21 cellular contexts compared by ENCODE assay signal in the genomic region with DNA sequence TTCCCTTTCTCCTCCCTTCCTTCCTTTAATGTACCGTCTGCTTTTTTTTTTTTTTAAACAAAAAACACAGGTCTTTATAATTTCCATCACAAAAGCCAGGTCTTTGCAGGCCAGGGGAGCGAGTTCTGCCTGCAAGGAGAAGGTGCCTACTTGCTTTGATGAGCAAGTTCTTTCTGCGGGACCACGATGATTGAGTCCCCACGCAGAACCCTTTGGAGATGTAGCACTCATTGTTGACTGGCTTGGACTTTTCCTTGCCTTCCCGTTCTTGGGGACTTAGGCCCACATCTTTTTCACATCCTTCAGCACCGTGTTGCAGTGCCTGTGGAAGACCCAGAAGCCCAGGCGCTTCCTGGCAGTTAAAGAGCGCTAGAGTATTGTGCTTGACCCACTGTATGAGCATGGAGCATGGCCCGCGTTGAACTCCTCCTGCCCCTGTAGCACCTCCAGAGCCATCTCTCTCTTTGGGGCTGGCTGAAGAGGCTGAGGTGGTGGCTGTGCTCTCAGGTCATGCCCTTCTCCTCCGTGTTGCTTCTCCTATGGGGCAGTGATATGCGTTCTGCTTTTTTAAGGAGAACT.
A peak's percentile ranks its signal among the peaks of the same experiment; 100 is the strongest.
DNase-seq lines count a peak whose midpoint lies in the region; ATAC-seq, FAIRE-seq and TF ChIP-seq lines count a peak whose summit lies in the region.
"Had no signal": no experiment of that assay in that cellular context is flagged by ENCODE, and none has a peak within 500 bp of the region (broad histone marks: within the 10 kb centered on the region; RNA-seq: fewer than 3 reads in every experiment).

No MANE protein-coding gene starts in this region.

- POLR2A ChIA-PET in H1 (lab: Charles Lee; ENCODE audit: partially characterized antibody): no interaction called here

- no peaks in the 10 kb centered on the region for H3K79me1 ChIP-seq in H1 (ENCODE audit: low read depth, low read length)
- no peaks in the 10 kb centered on the region for H3K79me1 ChIP-seq in mesendoderm (ENCODE audit: low read length)

- H3K9ac ChIP-seq in H1 (replicated peaks in 1 of 4; ENCODE audit: extremely low read depth in 1 of 4, low read depth in 3 of 4, low read length in 3 of 4): no peak overlapping the region
- H3K9ac ChIP-seq in mesendoderm (ENCODE audit: low read length): no peak overlapping the region
- H3K9ac ChIP-seq: GM23248 had no signal

- peaks cover 28% of the 10 kb centered on the region for H3K4me1 ChIP-seq in GM23338 (ENCODE audit: insufficient read depth)
- peaks cover 0 to 12% (median 4%) of the 10 kb centered on the region in 4 experiments; a peak in 6 of 7 replicates for H3K4me1 ChIP-seq in H1 (replicated peaks in 1 of 4; ENCODE audit: control insufficient read depth in 3 of 4, insufficient read depth in 4 of 4, low read length in 3 of 4)
- H3K4me1 ChIP-seq in mesendoderm (ENCODE audit: control insufficient read depth, low read depth, low read length): no peaks in the 10 kb centered on the region
- no peaks in the 10 kb centered on the region for H3K4me1 ChIP-seq in BE2C
- H3K4me1 ChIP-seq: A549 had no signal

- H4K91ac ChIP-seq in H1 (replicated peaks; ENCODE audit: insufficient read length, low read length): no peak overlapping the region

- peaks cover 24% of the 10 kb centered on the region for H3K9me3 Mint-ChIP-seq in GM23338

- H4K20me1 ChIP-seq in GM23338 (replicated peaks; ENCODE audit: insufficient read depth) (no peaks in the 10 kb centered on the region), H1 (replicated peaks in 1 of 2; ENCODE audit: control insufficient read depth in 1 of 2, insufficient read depth in 2 of 2, low read length in 2 of 2) (no peaks in the 10 kb centered on the region)

- H4K5ac ChIP-seq in H1 (ENCODE audit: insufficient read length, low read depth, low read length) (no peak overlapping the region), mesendoderm (ENCODE audit: low read length) (no peak overlapping the region)

- H3K4ac ChIP-seq in H1 (replicated peaks; ENCODE audit: insufficient read length, low read depth, low read length) (no peak overlapping the region), mesendoderm (ENCODE audit: low read depth, low read length) (no peak overlapping the region)

- H3K4me3 ChIP-seq in GM23338 (no peak overlapping the region), H1 (ENCODE audit: extremely low read depth in 1 of 4, insufficient read depth in 2 of 4, low read depth in 3 of 4, low read length in 4 of 4) (no peak overlapping the region), mesendoderm (ENCODE audit: low read length) (no peak overlapping the region), BE2C (ENCODE audit: low read depth, low read length) (no peak overlapping the region)
- H3K4me3 ChIP-seq: A549, GM23248 had no signal

- H3K9me2 ChIP-seq in GM23338 (ENCODE audit: insufficient read depth): peaks cover 3% of the 10 kb centered on the region; the same call in 1 of the 2 replicates

- H2BK15ac ChIP-seq in H1 (ENCODE audit: low read length) (no peak overlapping the region), mesendoderm (replicated peaks; ENCODE audit: low read depth) (no peak overlapping the region)

- DNase-seq in GM23338 (ENCODE audit: low spot score) (peak; percentile 41), NCI-H69 (lab: John Stamatoyannopoulos, UW) (peak; percentile 44), H1 (ENCODE audit: low read depth in 1 of 2, low spot score in 2 of 2) (no peak), mesendoderm (no peak), BE2C (no peak)
- DNase-seq: ACHN; AML-193; C1 segment of cervical spinal cord; Calu3; CD4-positive, alpha-beta memory T cell; COR-L47; DMS53; DND-41; GM23248 had no signal

- peaks cover 3 to 5% of the 10 kb centered on the region in 2 experiments; a peak in 2 of 4 replicates for H3K9me3 ChIP-seq in H1 (ENCODE audit: insufficient read depth in 2 of 2, low read depth in 1 of 2, low read length in 1 of 2)
- H3K9me3 ChIP-seq in BE2C: no peaks in the 10 kb centered on the region
- H3K9me3 ChIP-seq: A549 had no signal

- H3K27me3 Mint-ChIP-seq in GM23338 (ENCODE audit: insufficient read depth, low read depth, poor library complexity): peaks cover 1% of the 10 kb centered on the region

- H2BK120ac ChIP-seq in H1 (replicated peaks; ENCODE audit: low read depth, low read length) (no peak overlapping the region), mesendoderm (ENCODE audit: low read depth, low read length) (no peak overlapping the region)

- 76% methylated on average over 12 of the region's 13 CpGs; no CpG with 5 or more reads in 1 of the 2 experiments for WGBS in H1 (ENCODE audit: extremely low coverage in 1 of 2, insufficient coverage in 1 of 2, insufficient read length in 1 of 2, insufficient replicate concordance in 2 of 2, low coverage in 1 of 2, low lambda C conversion rate in 2 of 2, missing lambda C conversion rate in 1 of 2), 2 experiments
- WGBS in mesendoderm (ENCODE audit: extremely low coverage, insufficient coverage, low lambda C conversion rate): no CpG with 5 or more reads among the region's 13 CpGs

- no peak for FAIRE-seq in H1 (lab: Jason Lieb, UNC)
- FAIRE-seq: A549, GM12892, H54 had no signal

- ATAC-seq in GM23338 (peak; percentile 73), GM21423 (IDR thresholded peaks at IDR 0.05; ENCODE audit: unreplicated experiment) (no peak), HG02678 (IDR thresholded peaks at IDR 0.05; ENCODE audit: unreplicated experiment) (no peak)
- ATAC-seq: A549, HCT116 had no signal

- H2BK12ac ChIP-seq in H1 (ENCODE audit: low read depth, low read length): no peak overlapping the region

- H3K4me3 Mint-ChIP-seq in GM23338: no peak overlapping the region
- H3K4me3 Mint-ChIP-seq: CD4-positive, alpha-beta memory T cell had no signal

- no peak for TF ChIP-seq RAD21 in H1 (IDR thresholded peaks at IDR 0.05 in 1 of 2, conservative IDR thresholded peaks at IDR 0.05 in 1 of 2; ENCODE audit: low read depth in 2 of 2, low read length in 2 of 2)

- H3K36me3 Mint-ChIP-seq in GM23338 (ENCODE audit: low read depth): peaks cover 28% of the 10 kb centered on the region
- H3K36me3 Mint-ChIP-seq: CD4-positive, alpha-beta memory T cell had no signal

- peak overlapping the region; percentile 29; the same call in 1 of the 2 replicates for H2BK20ac ChIP-seq in H1 (ENCODE audit: low read length)

- H3K23ac ChIP-seq in H1 (ENCODE audit: insufficient read length) (no peak overlapping the region), mesendoderm (ENCODE audit: low read length) (peak overlapping the region; percentile 3)

- H4K8ac ChIP-seq in H1 (ENCODE audit: extremely low read depth, insufficient read depth, low read length) (0 out of 2 replicates have a peak overlapping the region, but pooled peaks have one; percentile 51), mesendoderm (ENCODE audit: low read depth, low read length) (no peak overlapping the region)

- H3K18ac ChIP-seq in H1 (ENCODE audit: extremely low read depth, low read length) (0 out of 2 replicates have a peak overlapping the region, but pooled peaks have one; percentile 1), mesendoderm (ENCODE audit: low read length) (no peak overlapping the region)

- no peak overlapping the region for H3K27ac Mint-ChIP-seq in GM23338
- H3K27ac Mint-ChIP-seq: CD4-positive, alpha-beta memory T cell had no signal

- H3K79me2 ChIP-seq in GM23338 (replicated peaks; ENCODE audit: insufficient read depth) (no peaks in the 10 kb centered on the region), H1 (ENCODE audit: control insufficient read depth in 1 of 2, insufficient read depth in 2 of 2, low read length in 2 of 2) (no peaks in the 10 kb centered on the region), mesendoderm (ENCODE audit: control insufficient read depth, insufficient read depth, low read length) (no peaks in the 10 kb centered on the region)

- no peaks in the 10 kb centered on the region for H3K23me2 ChIP-seq in H1 (ENCODE audit: low read depth, low read length)

- H3K4me1 Mint-ChIP-seq in GM23338: peaks cover 12% of the 10 kb centered on the region
- H3K4me1 Mint-ChIP-seq: CD4-positive, alpha-beta memory T cell had no signal

- TF ChIP-seq CTCF in GM23338 (conservative IDR thresholded peaks at IDR 0.05; ENCODE audit: low read depth in 2 of 2): no peak
- TF ChIP-seq CTCF in H1 (IDR thresholded peaks at IDR 0.05; ENCODE audit: control extremely low read depth in 1 of 3, insufficient read depth in 1 of 3, low read depth in 1 of 3, low read length in 3 of 3): no peak
- TF ChIP-seq CTCF in BE2C (IDR thresholded peaks at IDR 0.05; ENCODE audit: low read depth, low read length): no peak

- peak overlapping the region; percentile 20; the same call in 1 of the 2 replicates for H2AFZ ChIP-seq in GM23338
- peak overlapping the region; percentile 42; the same call in 1 of the 2 replicates for H2AFZ ChIP-seq in H1 (ENCODE audit: low read length)
- H2AFZ ChIP-seq: GM23248 had no signal

- no peak for TF ChIP-seq EP300 in H1 (IDR thresholded peaks at IDR 0.05; ENCODE audit: borderline replicate concordance in 1 of 2, low read depth in 2 of 2, low read length in 2 of 2)

- H2AK5ac ChIP-seq in H1 (ENCODE audit: low read depth, low read length): no peak overlapping the region; the same call in 1 of the 2 replicates
- H2AK5ac ChIP-seq in mesendoderm (ENCODE audit: low read length): no peak overlapping the region

- no peak overlapping the region for H3K14ac ChIP-seq in H1 (ENCODE audit: insufficient read length)

- H3K56ac ChIP-seq in H1 (replicated peaks; ENCODE audit: insufficient read length, low read depth, low read length) (no peak overlapping the region), mesendoderm (ENCODE audit: low read length) (no peak overlapping the region)

- TF ChIP-seq POLR2A in H1 (IDR thresholded peaks at IDR 0.05; ENCODE audit: control extremely low read depth in 1 of 2, low read depth in 2 of 2, low read length in 2 of 2): no peak

- H2BK5ac ChIP-seq in H1 (ENCODE audit: low read depth, low read length) (no peak overlapping the region; the same call in 1 of the 2 replicates), mesendoderm (ENCODE audit: low read length) (no peak overlapping the region)

- H3K36me3 ChIP-seq in GM23338 (ENCODE audit: insufficient read depth) (no peaks in the 10 kb centered on the region; the same call in 1 of the 2 replicates), H1 (ENCODE audit: control insufficient read depth in 2 of 4, insufficient read depth in 4 of 4, low read length in 3 of 4) (0 out of 8 replicates have a peak, but pooled peaks cover 0 to 4% (median 0%) of the 10 kb centered on the region in 4 experiments), mesendoderm (ENCODE audit: control insufficient read depth, insufficient read depth, low read length) (no peaks in the 10 kb centered on the region), BE2C (no peaks in the 10 kb centered on the region)

- no peaks in the 10 kb centered on the region for H3F3A ChIP-seq in GM23338 (replicated peaks; ENCODE audit: low read depth)

- H3K4me2 ChIP-seq in GM23338: peak overlapping the region; percentile 24; the same call in 1 of the 2 replicates
- H3K4me2 ChIP-seq in H1 (ENCODE audit: insufficient read depth in 1 of 2, low read depth in 2 of 2, low read length in 2 of 2): peak overlapping the region; percentile 30 to 53; a peak in 3 of 4 replicates
- H3K4me2 ChIP-seq in mesendoderm (ENCODE audit: low read length): no peak overlapping the region
- H3K4me2 ChIP-seq: A549 had no signal

- CTCF ChIA-PET in H1 (lab: Charles Lee; ENCODE audit: partially characterized antibody): no interaction called here

- H3K27me3 ChIP-seq in GM23338 (ENCODE audit: insufficient read depth) (no peaks in the 10 kb centered on the region), H1 (replicated peaks in 1 of 4; ENCODE audit: control insufficient read depth in 3 of 4, extremely low read depth in 1 of 4, insufficient read depth in 3 of 4, low read length in 3 of 4) (no peaks in the 10 kb centered on the region), mesendoderm (ENCODE audit: insufficient read depth, low read length, poor library complexity) (no peaks in the 10 kb centered on the region), BE2C (no peaks in the 10 kb centered on the region; the same call in 1 of the 2 replicates)

- H3K27ac ChIP-seq in GM23338 (ENCODE audit: low read depth) (no peak overlapping the region), H1 (ENCODE audit: low read depth, low read length) (no peak overlapping the region), mesendoderm (ENCODE audit: low read depth, low read length) (no peak overlapping the region)
- H3K27ac ChIP-seq: 22Rv1, A549, GM23248 had no signal

Comparison
In these comparisons a context has a peak if more than half of its experiments do, and no peak if none do; other contexts are left out.
1. DNase-seq: peak in GM23338 (single experiment) and NCI-H69 (single experiment); none in H1 (0 of 2), mesendoderm (single experiment) and BE2C (single experiment).